In genomic region chr9:134626141-134626423, GRCh38 we compare ENCODE assay signal across 1 cellular context.
TF ChIP-seq lines count a peak whose summit lies in the region.

No MANE protein-coding gene starts in this region.

TF ChIP-seq in WTC11, 78 proteins besides CTCF, POLR2A, EP300 and RAD21 (continued from another document):
- TF ChIP-seq ARID4B (CRISPR knock-in tag; IDR thresholded peaks at IDR 0.05; ENCODE audit: borderline replicate concordance) (no peak), ETV6 (CRISPR knock-in tag; IDR thresholded peaks at IDR 0.05) (no peak), OVOL2 (CRISPR knock-in tag; IDR thresholded peaks at IDR 0.05; ENCODE audit: borderline replicate concordance) (no peak), ZNF317 (CRISPR knock-in tag; IDR thresholded peaks at IDR 0.05; ENCODE audit: borderline replicate concordance, low read depth) (no peak), CBFB (CRISPR knock-in tag; IDR thresholded peaks at IDR 0.05; ENCODE audit: low read depth) (no peak), E2F4 (CRISPR knock-in tag; IDR thresholded peaks at IDR 0.05; ENCODE audit: borderline replicate concordance, low read depth) (no peak), JUN (CRISPR knock-in tag; IDR thresholded peaks at IDR 0.05) (no peak)
